ENCODE assay signal across 17 cellular contexts in the genomic region with DNA sequence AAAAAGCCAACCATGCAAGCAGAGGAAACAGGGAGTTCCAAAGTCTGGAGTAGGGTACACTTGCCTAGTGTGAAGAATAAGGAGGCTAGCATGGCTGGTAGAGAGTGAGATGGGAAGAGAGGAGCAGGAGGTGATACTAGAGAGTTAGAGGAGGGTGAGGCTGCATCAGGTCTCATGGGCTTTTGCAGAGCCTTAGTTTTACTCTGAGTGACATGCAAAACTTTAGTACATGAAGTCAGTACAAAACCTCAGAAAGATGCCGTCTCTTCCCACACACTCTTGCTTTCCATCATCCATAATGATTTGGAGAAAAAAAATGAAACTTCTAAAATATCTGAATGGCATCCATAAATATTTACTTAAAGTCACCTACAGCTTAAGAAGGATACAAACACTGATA. TPM values are rescaled to one million over a fixed set of nuclear protein-coding genes. Genes with fewer than 3 reads are reported as not detected.
"Had no signal": no experiment of that assay in that cellular context is flagged by ENCODE, and none has a peak within 500 bp of the region (broad histone marks: within the 10 kb centered on the region; RNA-seq: fewer than 3 reads in every experiment).

No MANE protein-coding gene starts in this region.

- H3K4me3 Mint-ChIP-seq: activated B cell treated with CpG ODN at 0.5 μM for 24 hours; activated CD4-positive, alpha-beta T cell treated with anti-CD3 and anti-CD28 coated beads, Interleukin-2, amount 10 ng/mL, durations not matched to agents 24 days and 14 days; activated T-helper 17 cell treated with anti-CD3 and anti-CD28 coated beads, Interleukin-2, amount 50 U/mL, for 72 hours; natural killer cell had no signal

- H3K36me3 Mint-ChIP-seq: natural killer cell had no signal

- ATAC-seq: activated T-helper 17 cell treated with anti-CD3 and anti-CD28 coated beads, Interleukin-2, amount 50 U/mL, for 72 hours; body of pancreas; left lung; natural killer cell; right cardiac atrium had no signal

- H3K4me1 Mint-ChIP-seq: activated B cell treated with CpG ODN at 0.5 μM for 24 hours; activated CD4-positive, alpha-beta T cell treated with anti-CD3 and anti-CD28 coated beads, Interleukin-2, amount 10 ng/mL, durations not matched to agents 24 days and 14 days; activated T-helper 17 cell treated with anti-CD3 and anti-CD28 coated beads, Interleukin-2, amount 50 U/mL, for 72 hours; natural killer cell had no signal

- DNase-seq: activated B cell treated with CpG ODN at 0.5 μM for 24 hours; activated CD4-positive, alpha-beta T cell treated with anti-CD3 and anti-CD28 coated beads, Interleukin-2, amount 10 ng/mL, durations not matched to agents 24 days and 14 days; activated CD8-positive, alpha-beta memory T cell treated with anti-CD3 and anti-CD28 coated beads for 24 hours; activated naive CD4-positive, alpha-beta T cell treated with anti-CD3 and anti-CD28 coated beads, Interleukin-2, amount 50 U/mL, for 16 hours; adrenal gland; body of pancreas; central memory CD4-positive, alpha-beta T cell; cortex of kidney; effector CD8-positive, alpha-beta T cell; left lung; natural killer cell; right cardiac atrium; small intestine; thyroid gland had no signal

- H3K9me3 Mint-ChIP-seq: activated CD4-positive, alpha-beta T cell treated with anti-CD3 and anti-CD28 coated beads, Interleukin-2, amount 10 ng/mL, durations not matched to agents 24 days and 14 days; activated T-helper 17 cell treated with anti-CD3 and anti-CD28 coated beads, Interleukin-2, amount 50 U/mL, for 72 hours had no signal

- H3K27ac Mint-ChIP-seq: activated B cell treated with CpG ODN at 0.5 μM for 24 hours; activated CD4-positive, alpha-beta T cell treated with anti-CD3 and anti-CD28 coated beads, Interleukin-2, amount 10 ng/mL, durations not matched to agents 24 days and 14 days; activated T-helper 17 cell treated with anti-CD3 and anti-CD28 coated beads, Interleukin-2, amount 50 U/mL, for 72 hours; natural killer cell had no signal

- H3K27me3 Mint-ChIP-seq: activated B cell treated with CpG ODN at 0.5 μM for 24 hours; activated CD4-positive, alpha-beta T cell treated with anti-CD3 and anti-CD28 coated beads, Interleukin-2, amount 10 ng/mL, durations not matched to agents 24 days and 14 days; activated T-helper 17 cell treated with anti-CD3 and anti-CD28 coated beads, Interleukin-2, amount 50 U/mL, for 72 hours had no signal

RNA-seq across cellular contexts. Expression of a gene that starts 5.0 kb away (rescaled TPM):
- total RNA-seq: activated B cell treated with CpG ODN at 0.5 μM for 24 hours; activated CD4-positive, alpha-beta T cell treated with anti-CD3 and anti-CD28 coated beads, Interleukin-2, amount 10 ng/mL, durations not matched to agents 24 days and 14 days; activated T-helper 17 cell treated with anti-CD3 and anti-CD28 coated beads, Interleukin-2, amount 50 U/mL, for 72 hours; adrenal gland; left lung; mucosa of gallbladder; natural killer cell; posterior vena cava; right cardiac atrium; thyroid gland had no signal

RNA-seq across cellular contexts. Expression of a gene that starts 19.8 kb away (rescaled TPM):
- total RNA-seq: activated B cell treated with CpG ODN at 0.5 μM for 24 hours; activated CD4-positive, alpha-beta T cell treated with anti-CD3 and anti-CD28 coated beads, Interleukin-2, amount 10 ng/mL, durations not matched to agents 24 days and 14 days; activated T-helper 17 cell treated with anti-CD3 and anti-CD28 coated beads, Interleukin-2, amount 50 U/mL, for 72 hours; body of pancreas; left lung; mucosa of gallbladder; natural killer cell; posterior vena cava; right cardiac atrium; thyroid gland had no signal

RNA-seq across cellular contexts. Expression of a gene that starts 42.2 kb away (rescaled TPM):
- total RNA-seq: activated B cell treated with CpG ODN at 0.5 μM for 24 hours; activated CD4-positive, alpha-beta T cell treated with anti-CD3 and anti-CD28 coated beads, Interleukin-2, amount 10 ng/mL, durations not matched to agents 24 days and 14 days; activated T-helper 17 cell treated with anti-CD3 and anti-CD28 coated beads, Interleukin-2, amount 50 U/mL, for 72 hours; adrenal gland; body of pancreas; left lung; mucosa of gallbladder; natural killer cell; posterior vena cava; right cardiac atrium; thyroid gland had no signal
